Comparison of ENCODE assay signal across 1 cellular context in the genomic region with DNA sequence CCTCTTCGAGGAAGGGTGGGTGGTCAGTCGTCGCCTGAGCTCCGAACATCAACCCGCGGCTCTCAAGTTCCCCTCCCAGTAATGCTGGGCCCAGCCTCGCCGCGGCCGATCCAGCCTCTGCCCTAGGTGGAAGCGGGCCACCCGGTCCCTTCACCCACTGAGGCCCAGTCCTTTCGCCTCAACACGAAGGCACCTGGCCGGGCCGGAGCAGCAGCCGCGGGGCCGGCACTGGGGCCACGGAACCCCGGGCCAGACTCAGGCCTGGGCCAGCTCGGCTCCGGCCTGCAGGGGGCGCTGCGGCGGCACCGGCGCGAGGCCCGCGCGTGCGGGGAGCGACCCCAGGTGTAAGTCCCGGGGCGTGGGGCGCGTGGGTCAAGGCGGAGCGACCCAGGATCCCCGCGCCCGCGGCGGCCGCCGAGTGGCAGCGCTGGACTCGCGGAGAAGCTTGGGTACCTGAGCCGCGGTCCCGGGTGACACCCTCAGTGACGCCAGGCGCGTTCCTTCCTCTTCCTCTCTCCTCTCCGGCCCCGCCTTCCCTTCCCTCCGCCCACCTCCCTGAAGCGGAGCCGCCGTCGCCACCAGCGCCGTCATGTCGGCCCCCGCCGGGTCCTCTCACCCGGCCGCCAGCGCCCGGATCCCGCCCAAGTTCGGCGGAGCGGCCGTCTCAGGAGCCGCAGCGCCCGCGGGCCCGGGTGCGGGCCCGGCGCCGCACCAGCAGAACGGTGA.
TF ChIP-seq lines count a peak whose summit lies in the region.

Gene SEC24B (plus strand): TSS at position 535 of the 726 bp plus-strand sequence. CDS start 55 bp downstream, at position 590.

TF ChIP-seq in K562, 482 proteins besides CTCF, POLR2A, EP300 and RAD21 (continued from another document and continues in another):
- TF ChIP-seq ATF3 (IDR thresholded peaks at IDR 0.05) (no peak), ATF3 (CRISPR knock-in tag; conservative IDR thresholded peaks at IDR 0.05) (0 out of 2 replicates have a peak, but pooled peaks have one; percentile 36), HBP1 (CRISPR knock-in tag; IDR thresholded peaks at IDR 0.05) (no peak), ZNF24 (IDR thresholded peaks at IDR 0.05) (peak; percentile 74), ZC3H8 (IDR thresholded peaks at IDR 0.05) (no peak), NCOA6 (IDR thresholded peaks at IDR 0.05) (no peak), ZNF586 (CRISPR knock-in tag; conservative IDR thresholded peaks at IDR 0.05) (no peak), FOXK2 (conservative IDR thresholded peaks at IDR 0.05 in 1 of 2, IDR thresholded peaks at IDR 0.05 in 1 of 2; ENCODE audit: low read depth in 2 of 2) (no peak), ZNF592 (IDR thresholded peaks at IDR 0.05) (peak; percentile 86), SMARCE1 (IDR thresholded peaks at IDR 0.05) (no peak), ATF7 (IDR thresholded peaks at IDR 0.05) (peak; percentile 84), ZNF324 (CRISPR knock-in tag; IDR thresholded peaks at IDR 0.05) (no peak), RBM14 (IDR thresholded peaks at IDR 0.05; ENCODE audit: borderline replicate concordance, insufficient read depth, low read depth, low read length) (no peak), ZNF318 (IDR thresholded peaks at IDR 0.05; ENCODE audit: borderline replicate concordance in 1 of 2, low read depth in 1 of 2) (no peak), SP1 (CRISPR knock-in tag; IDR thresholded peaks at IDR 0.05) (peak; percentile 18; the same call in 1 of the 2 replicates), ZNF184 (CRISPR knock-in tag; IDR thresholded peaks at IDR 0.05) (no peak), ZNF175 (CRISPR knock-in tag; IDR thresholded peaks at IDR 0.05; ENCODE audit: low read depth) (peak; percentile 70; the same call in 1 of the 2 replicates), U2AF2 (optimal IDR thresholded peaks at IDR 0.05; ENCODE audit: low read depth, low read length) (no peak), POLR2AphosphoS2 (IDR thresholded peaks at IDR 0.05; ENCODE audit: low read length) (no peak), NFIX (CRISPR knock-in tag; IDR thresholded peaks at IDR 0.05; ENCODE audit: low read depth) (no peak), ZNF764 (CRISPR knock-in tag; IDR thresholded peaks at IDR 0.05; ENCODE audit: low read depth) (no peak), ZKSCAN8 (CRISPR knock-in tag; IDR thresholded peaks at IDR 0.05) (no peak), ZNF696 (CRISPR knock-in tag; conservative IDR thresholded peaks at IDR 0.05) (no peak)
- TF ChIP-seq, protein P1, sequence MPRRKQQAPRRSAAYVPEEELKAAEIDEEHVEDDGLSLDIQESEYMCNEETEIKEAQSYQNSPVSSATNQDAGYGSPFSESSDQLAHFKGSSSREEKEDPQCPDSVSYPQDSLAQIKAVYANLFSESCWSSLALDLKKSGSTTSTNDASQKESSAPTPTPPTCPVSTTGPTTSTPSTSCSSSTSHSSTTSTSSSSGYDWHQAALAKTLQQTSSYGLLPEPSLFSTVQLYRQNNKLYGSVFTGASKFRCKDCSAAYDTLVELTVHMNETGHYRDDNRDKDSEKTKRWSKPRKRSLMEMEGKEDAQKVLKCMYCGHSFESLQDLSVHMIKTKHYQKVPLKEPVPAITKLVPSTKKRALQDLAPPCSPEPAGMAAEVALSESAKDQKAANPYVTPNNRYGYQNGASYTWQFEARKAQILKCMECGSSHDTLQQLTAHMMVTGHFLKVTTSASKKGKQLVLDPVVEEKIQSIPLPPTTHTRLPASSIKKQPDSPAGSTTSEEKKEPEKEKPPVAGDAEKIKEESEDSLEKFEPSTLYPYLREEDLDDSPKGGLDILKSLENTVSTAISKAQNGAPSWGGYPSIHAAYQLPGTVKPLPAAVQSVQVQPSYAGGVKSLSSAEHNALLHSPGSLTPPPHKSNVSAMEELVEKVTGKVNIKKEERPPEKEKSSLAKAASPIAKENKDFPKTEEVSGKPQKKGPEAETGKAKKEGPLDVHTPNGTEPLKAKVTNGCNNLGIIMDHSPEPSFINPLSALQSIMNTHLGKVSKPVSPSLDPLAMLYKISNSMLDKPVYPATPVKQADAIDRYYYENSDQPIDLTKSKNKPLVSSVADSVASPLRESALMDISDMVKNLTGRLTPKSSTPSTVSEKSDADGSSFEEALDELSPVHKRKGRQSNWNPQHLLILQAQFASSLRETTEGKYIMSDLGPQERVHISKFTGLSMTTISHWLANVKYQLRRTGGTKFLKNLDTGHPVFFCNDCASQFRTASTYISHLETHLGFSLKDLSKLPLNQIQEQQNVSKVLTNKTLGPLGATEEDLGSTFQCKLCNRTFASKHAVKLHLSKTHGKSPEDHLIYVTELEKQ (CRISPR knock-in tag; IDR thresholded peaks at IDR 0.05) = no peak
- TF ChIP-seq, protein P2, sequence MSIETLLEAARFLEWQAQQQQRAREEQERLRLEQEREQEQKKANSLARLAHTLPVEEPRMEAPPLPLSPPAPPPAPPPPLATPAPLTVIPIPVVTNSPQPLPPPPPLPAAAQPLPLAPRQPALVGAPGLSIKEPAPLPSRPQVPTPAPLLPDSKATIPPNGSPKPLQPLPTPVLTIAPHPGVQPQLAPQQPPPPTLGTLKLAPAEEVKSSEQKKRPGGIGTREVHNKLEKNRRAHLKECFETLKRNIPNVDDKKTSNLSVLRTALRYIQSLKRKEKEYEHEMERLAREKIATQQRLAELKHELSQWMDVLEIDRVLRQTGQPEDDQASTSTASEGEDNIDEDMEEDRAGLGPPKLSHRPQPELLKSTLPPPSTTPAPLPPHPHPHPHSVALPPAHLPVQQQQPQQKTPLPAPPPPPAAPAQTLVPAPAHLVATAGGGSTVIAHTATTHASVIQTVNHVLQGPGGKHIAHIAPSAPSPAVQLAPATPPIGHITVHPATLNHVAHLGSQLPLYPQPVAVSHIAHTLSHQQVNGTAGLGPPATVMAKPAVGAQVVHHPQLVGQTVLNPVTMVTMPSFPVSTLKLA (conservative IDR thresholded peaks at IDR 0.05) = peak in 1 of 2 experiments; percentile 59; a peak in 3 of 4 replicates
- TF ChIP-seq, protein P3, sequence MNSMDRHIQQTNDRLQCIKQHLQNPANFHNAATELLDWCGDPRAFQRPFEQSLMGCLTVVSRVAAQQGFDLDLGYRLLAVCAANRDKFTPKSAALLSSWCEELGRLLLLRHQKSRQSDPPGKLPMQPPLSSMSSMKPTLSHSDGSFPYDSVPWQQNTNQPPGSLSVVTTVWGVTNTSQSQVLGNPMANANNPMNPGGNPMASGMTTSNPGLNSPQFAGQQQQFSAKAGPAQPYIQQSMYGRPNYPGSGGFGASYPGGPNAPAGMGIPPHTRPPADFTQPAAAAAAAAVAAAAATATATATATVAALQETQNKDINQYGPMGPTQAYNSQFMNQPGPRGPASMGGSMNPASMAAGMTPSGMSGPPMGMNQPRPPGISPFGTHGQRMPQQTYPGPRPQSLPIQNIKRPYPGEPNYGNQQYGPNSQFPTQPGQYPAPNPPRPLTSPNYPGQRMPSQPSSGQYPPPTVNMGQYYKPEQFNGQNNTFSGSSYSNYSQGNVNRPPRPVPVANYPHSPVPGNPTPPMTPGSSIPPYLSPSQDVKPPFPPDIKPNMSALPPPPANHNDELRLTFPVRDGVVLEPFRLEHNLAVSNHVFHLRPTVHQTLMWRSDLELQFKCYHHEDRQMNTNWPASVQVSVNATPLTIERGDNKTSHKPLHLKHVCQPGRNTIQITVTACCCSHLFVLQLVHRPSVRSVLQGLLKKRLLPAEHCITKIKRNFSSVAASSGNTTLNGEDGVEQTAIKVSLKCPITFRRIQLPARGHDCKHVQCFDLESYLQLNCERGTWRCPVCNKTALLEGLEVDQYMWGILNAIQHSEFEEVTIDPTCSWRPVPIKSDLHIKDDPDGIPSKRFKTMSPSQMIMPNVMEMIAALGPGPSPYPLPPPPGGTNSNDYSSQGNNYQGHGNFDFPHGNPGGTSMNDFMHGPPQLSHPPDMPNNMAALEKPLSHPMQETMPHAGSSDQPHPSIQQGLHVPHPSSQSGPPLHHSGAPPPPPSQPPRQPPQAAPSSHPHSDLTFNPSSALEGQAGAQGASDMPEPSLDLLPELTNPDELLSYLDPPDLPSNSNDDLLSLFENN (IDR thresholded peaks at IDR 0.05; ENCODE audit: low read depth in 2 of 2, low read length in 2 of 2) = 0 out of 4 replicates have a peak, but pooled peaks of 1 of the 2 experiments have one; percentile 23
